ENCODE assay signal across 9 cellular contexts in genomic region chr11:105035262-105035620, GRCh38. TPM values are rescaled to one million over a fixed set of nuclear protein-coding genes. Genes with fewer than 3 reads are reported as not detected.
DNase-seq lines count a peak whose midpoint lies in the region; ATAC-seq, FAIRE-seq and TF ChIP-seq lines count a peak whose summit lies in the region.
"Had no signal": no experiment of that assay in that cellular context is flagged by ENCODE, and none has a peak within 500 bp of the region (broad histone marks: within the 10 kb centered on the region; RNA-seq: fewer than 3 reads in every experiment).

No MANE protein-coding gene starts in this region.

- peaks cover 3% of the 10 kb centered on the region for H3K9me3 Mint-ChIP-seq in astrocyte (ENCODE audit: unreplicated experiment)
- no peaks in the 10 kb centered on the region for H3K9me3 Mint-ChIP-seq in osteocyte (ENCODE audit: unreplicated experiment)

- H3K36me3 ChIP-seq in astrocyte (ENCODE audit: insufficient read depth, low read length), result no peaks in the 10 kb centered on the region
- no peaks in the 10 kb centered on the region for H3K36me3 ChIP-seq in mesendoderm (ENCODE audit: control insufficient read depth, insufficient read depth, low read length)

- H3K36me3 Mint-ChIP-seq in astrocyte (ENCODE audit: low read depth, unreplicated experiment) (no peaks in the 10 kb centered on the region), osteocyte (ENCODE audit: unreplicated experiment) (no peaks in the 10 kb centered on the region)

- no peaks in the 10 kb centered on the region for H3K9me3 ChIP-seq in astrocyte (ENCODE audit: insufficient read depth, low read depth, low read length)

- H3K4me3 Mint-ChIP-seq in astrocyte (ENCODE audit: unreplicated experiment), result no peak overlapping the region
- no peak overlapping the region for H3K4me3 Mint-ChIP-seq in osteocyte (ENCODE audit: unreplicated experiment)

- no CpG with 5 or more reads among the region's 1 CpG for WGBS in mesendoderm (ENCODE audit: extremely low coverage, insufficient coverage, low lambda C conversion rate)

- no peak overlapping the region for H3K27ac ChIP-seq in astrocyte (ENCODE audit: low read depth, low read length)
- H3K27ac ChIP-seq in mesendoderm (ENCODE audit: low read depth, low read length), result no peak overlapping the region

- H4K20me1 ChIP-seq in astrocyte (ENCODE audit: insufficient read depth, low read length), result no peaks in the 10 kb centered on the region

- no peaks in the 10 kb centered on the region for H3K27me3 Mint-ChIP-seq in astrocyte (ENCODE audit: low read depth, unreplicated experiment)
- H3K27me3 Mint-ChIP-seq in osteocyte (ENCODE audit: unreplicated experiment), result no peaks in the 10 kb centered on the region

- no peak overlapping the region for H3K18ac ChIP-seq in mesendoderm (ENCODE audit: low read length)

- ATAC-seq in GM18868 (IDR thresholded peaks at IDR 0.05; ENCODE audit: unreplicated experiment) (peak; percentile 18), HG02798 (IDR thresholded peaks at IDR 0.05; ENCODE audit: poor library complexity, unreplicated experiment) (peak; percentile 14)

- H2AFZ ChIP-seq in astrocyte (ENCODE audit: low read depth, low read length), result peak overlapping the region; percentile 15

- H3K27me3 ChIP-seq in astrocyte (ENCODE audit: insufficient read depth, low read length) (no peaks in the 10 kb centered on the region), mesendoderm (ENCODE audit: insufficient read depth, low read length, poor library complexity) (no peaks in the 10 kb centered on the region)

- H2AK5ac ChIP-seq in mesendoderm (ENCODE audit: low read length), result no peak overlapping the region

- H3K56ac ChIP-seq in mesendoderm (ENCODE audit: low read length), result no peak overlapping the region

- no peak overlapping the region for H4K8ac ChIP-seq in mesendoderm (ENCODE audit: low read depth, low read length)

- H2BK15ac ChIP-seq in mesendoderm (replicated peaks; ENCODE audit: low read depth), result no peak overlapping the region

- no peak overlapping the region for H2BK120ac ChIP-seq in mesendoderm (ENCODE audit: low read depth, low read length)

- H3K4me3 ChIP-seq in astrocyte (ENCODE audit: insufficient read depth, low read depth, low read length), result peak overlapping the region; percentile 5
- no peak overlapping the region for H3K4me3 ChIP-seq in mesendoderm (ENCODE audit: low read length)

- no peak overlapping the region for H2BK5ac ChIP-seq in mesendoderm (ENCODE audit: low read length)

- no peaks in the 10 kb centered on the region for H3K4me1 ChIP-seq in astrocyte (ENCODE audit: insufficient read depth, low read length)
- H3K4me1 ChIP-seq in mesendoderm (ENCODE audit: control insufficient read depth, low read depth, low read length), result no peaks in the 10 kb centered on the region

- H3K27ac Mint-ChIP-seq in astrocyte (ENCODE audit: unreplicated experiment) (no peak overlapping the region), osteocyte (ENCODE audit: unreplicated experiment) (peak overlapping the region; percentile 61)

- H3K23ac ChIP-seq in mesendoderm (ENCODE audit: low read length), result no peak overlapping the region

- H3K4me1 Mint-ChIP-seq in astrocyte (ENCODE audit: low read depth, unreplicated experiment), result peaks cover 5% of the 10 kb centered on the region
- peaks cover 6% of the 10 kb centered on the region for H3K4me1 Mint-ChIP-seq in osteocyte (ENCODE audit: unreplicated experiment)

- no peak overlapping the region for H3K4ac ChIP-seq in mesendoderm (ENCODE audit: low read depth, low read length)

- DNase-seq in astrocyte (ENCODE audit: low read depth), result no peak
- no peak for DNase-seq in osteocyte (ENCODE audit: extremely low spot score, unreplicated experiment)
- no peak for DNase-seq in DMS153 treated with DMSO at 0.1 percent for 48 hours (lab: John Stamatoyannopoulos, UW; ENCODE audit: unreplicated experiment)
- DNase-seq in NCI-H774 (lab: John Stamatoyannopoulos, UW), result no peak
- no peak for DNase-seq in mesendoderm
- DNase-seq in iPS-NIHi11 (ENCODE audit: low spot score), result no peak

- no peaks in the 10 kb centered on the region for H3K79me1 ChIP-seq in mesendoderm (ENCODE audit: low read length)

- H3K4me2 ChIP-seq in astrocyte (ENCODE audit: low read length), result peak overlapping the region; percentile 78
- H3K4me2 ChIP-seq in mesendoderm (ENCODE audit: low read length), result no peak overlapping the region

- H3K9ac ChIP-seq in astrocyte (ENCODE audit: low read length) (peak overlapping the region; percentile 41), mesendoderm (ENCODE audit: low read length) (no peak overlapping the region)

- TF ChIP-seq CTCF in astrocyte (IDR thresholded peaks at IDR 0.05; ENCODE audit: insufficient read depth, low read depth, low read length) (no peak), osteocyte (IDR thresholded peaks at IDR 0.05) (no peak)

- H4K5ac ChIP-seq in mesendoderm (ENCODE audit: low read length), result no peak overlapping the region

- H3K79me2 ChIP-seq in astrocyte (ENCODE audit: insufficient read depth, low read length) (no peaks in the 10 kb centered on the region), mesendoderm (ENCODE audit: control insufficient read depth, insufficient read depth, low read length) (no peaks in the 10 kb centered on the region)

- FAIRE-seq in astrocyte (lab: Jason Lieb, UNC), result no peak

RNA-seq across cellular contexts. Expression of gene CASP1, which starts 0.3 kb away (rescaled TPM):
- total RNA-seq in astrocyte (1.6 and 1.9 TPM in 2 replicates), osteocyte (0.55 and 1.1 TPM in 2 replicates)
- not detected for polyA plus RNA-seq in mesendoderm (2013, experiment 1 of 2)
- polyA plus RNA-seq in mesendoderm (2013, experiment 2 of 2), result not detected

RNA-seq across cellular contexts. Expression of gene CARD16, which starts 9.9 kb away (rescaled TPM):
- 1.6 and 2.0 TPM in 2 replicates for total RNA-seq in astrocyte
- 1.5 and 1.9 TPM in 2 replicates for total RNA-seq in osteocyte
- not detected for polyA plus RNA-seq in mesendoderm (2013, experiment 1 of 2)
- polyA plus RNA-seq in mesendoderm (2013, experiment 2 of 2), result not detected
- total RNA-seq: LHCN-M2 had no signal

RNA-seq across cellular contexts. Expression of gene CASP5, which starts 12.3 kb away (rescaled TPM):
- not detected in 2 replicates for total RNA-seq in astrocyte
- not detected in 2 replicates for total RNA-seq in osteocyte
- not detected for polyA plus RNA-seq in mesendoderm (2013, experiment 1 of 2)
- polyA plus RNA-seq in mesendoderm (2013, experiment 2 of 2), result not detected
- total RNA-seq: LHCN-M2 had no signal
